ENCODE assay signal across 15 cellular contexts in the genomic region with DNA sequence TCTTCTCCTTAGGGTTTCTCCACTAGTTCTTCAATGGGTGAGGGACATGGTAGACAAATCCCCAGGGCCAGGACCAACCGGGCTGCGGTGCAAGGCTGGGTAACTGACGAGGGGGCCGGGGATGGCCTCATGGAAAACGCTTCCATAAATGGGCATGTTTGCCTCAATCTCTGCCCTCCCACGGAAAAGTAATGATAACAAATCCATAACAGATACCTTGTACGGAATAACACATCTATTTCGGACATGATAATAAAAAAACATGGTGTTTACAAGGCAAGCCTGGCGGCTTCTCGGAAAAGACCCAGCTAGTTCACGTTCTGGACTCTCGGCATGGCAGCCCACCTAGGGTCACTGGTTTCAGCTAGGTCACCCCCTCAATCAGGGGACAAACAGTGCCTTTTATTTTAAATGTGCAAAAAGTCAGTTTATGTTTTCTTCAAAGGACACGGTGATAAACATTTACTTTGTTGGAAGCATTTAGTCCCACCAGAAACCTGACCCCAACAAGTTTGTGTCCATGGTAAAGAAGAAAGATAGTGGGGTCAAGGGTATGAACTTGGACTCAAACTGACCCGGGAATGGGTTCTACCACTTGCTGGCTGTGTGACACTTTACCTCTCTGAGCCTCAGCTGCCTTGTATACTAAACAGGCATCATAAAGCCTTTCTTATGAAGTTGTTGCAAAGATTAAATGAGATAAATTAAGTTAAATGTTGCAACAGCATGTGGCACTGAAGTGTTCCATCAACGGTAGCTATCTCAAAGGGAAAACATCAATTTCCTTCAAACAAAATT. TPM values are rescaled to one million over a fixed set of nuclear protein-coding genes. Genes with fewer than 3 reads are reported as not detected.
DNase-seq lines count a peak whose midpoint lies in the region; ATAC-seq and TF ChIP-seq lines count a peak whose summit lies in the region.
"Had no signal": no experiment of that assay in that cellular context is flagged by ENCODE, and none has a peak within 500 bp of the region (broad histone marks: within the 10 kb centered on the region; RNA-seq: fewer than 3 reads in every experiment).

No MANE protein-coding gene starts in this region.

- H2AFZ ChIP-seq in Karpas-422 (ENCODE audit: low read length) = no peak overlapping the region

- no peak for TF ChIP-seq CTCF in heart left ventricle (IDR thresholded peaks at IDR 0.05)
- TF ChIP-seq CTCF in vagina (IDR thresholded peaks at IDR 0.05) = no peak
- no peak for TF ChIP-seq CTCF in GM13977 (IDR thresholded peaks at IDR 0.05; ENCODE audit: extremely low read depth, insufficient read depth, missing control alignments)

- 50 to 59% (median 53%) methylated on average over 15 of the region's 15 CpGs for WGBS in heart left ventricle, 4 donors

- TF ChIP-seq POLR2A in heart left ventricle (IDR thresholded peaks at IDR 0.05) (no peak), vagina (IDR thresholded peaks at IDR 0.05) (no peak)

- H3K9me3 ChIP-seq in heart left ventricle (no peaks in the 10 kb centered on the region), Karpas-422 (ENCODE audit: low read length) (no peaks in the 10 kb centered on the region), mucosa of stomach (ENCODE audit: control insufficient read depth, low read length) (no peaks in the 10 kb centered on the region), vagina (no peaks in the 10 kb centered on the region)
- H3K9me3 ChIP-seq: SJCRH30 had no signal

- peak overlapping the region in 7 of 12 donors; percentile 48 to 62 (median 55) for H3K4me3 ChIP-seq in heart left ventricle
- no peak overlapping the region for H3K4me3 ChIP-seq in Karpas-422 (ENCODE audit: low read length)
- H3K4me3 ChIP-seq in mucosa of stomach (ENCODE audit: low read length) = no peak overlapping the region
- peak overlapping the region; percentile 36 to 48 for H3K4me3 ChIP-seq in vagina
- H3K4me3 ChIP-seq: SJCRH30 had no signal

- H3K27ac ChIP-seq in heart left ventricle (peak overlapping the region in 4 of 12 donors; percentile 9 to 91 (median 22)), Karpas-422 (ENCODE audit: low read length) (no peak overlapping the region), vagina (peak overlapping the region; percentile 43)
- H3K27ac ChIP-seq: SJCRH30 had no signal

- H3K79me2 ChIP-seq in Karpas-422 (ENCODE audit: low read length) = no peaks in the 10 kb centered on the region

- H4K20me1 ChIP-seq in Karpas-422 (ENCODE audit: insufficient read depth, low read depth, low read length) = no peaks in the 10 kb centered on the region

- H3K4me2 ChIP-seq in Karpas-422 (ENCODE audit: low read depth, low read length, poor library complexity, severe bottlenecking) = peak overlapping the region; percentile 47

- DNase-seq in heart left ventricle (no peak), Right ventricle myocardium inferior (ENCODE audit: missing footprints) (no peak), Karpas-422 (no peak), vagina (ENCODE audit: extremely low spot score in 2 of 2) (no peak), GM13977 (ENCODE audit: low spot score) (no peak), NK-92 (lab: John Stamatoyannopoulos, UW; ENCODE audit: unreplicated experiment) (no peak)
- DNase-seq: activated naive CD4-positive, alpha-beta T cell treated with Interleukin-2 at 50 U/mL for 16 hours; COR-L47; foreskin melanocyte; SJCRH30; stimulated activated CD4-positive, alpha-beta T cell treated with anti-CD3 and anti-CD28 coated beads, Interleukin-4, amount 100 ng/mL, for 1 hour; stimulated activated naive CD4-positive, alpha-beta T cell had no signal

- ATAC-seq in heart left ventricle (no peak), Right ventricle myocardium inferior (no peak), GM21576 (IDR thresholded peaks at IDR 0.05; ENCODE audit: unreplicated experiment) (no peak)

- intact Hi-C loops in heart left ventricle (cut with DNase I) = loop anchor here in 1 of 10 donors (10.0 kb wide), 1 partner anchor 60 kb away; no protein-coding TSS in a partner anchor
- intact Hi-C loops in Right ventricle myocardium inferior (cut with DNase I) = no loop called here
- intact Hi-C loops in vagina (cut with DNase I) = loop anchor here (5.0 kb wide), 1 partner anchor 92 kb away; the partner anchor contains the start of gene ABCC1

- peaks cover 0 to 41% (median 15%) of the 10 kb centered on the region in 9 donors for H3K27me3 ChIP-seq in heart left ventricle
- no peaks in the 10 kb centered on the region for H3K27me3 ChIP-seq in Karpas-422 (ENCODE audit: low read length)
- H3K27me3 ChIP-seq in mucosa of stomach (ENCODE audit: control insufficient read depth, insufficient read depth, low read length) = peaks cover 20% of the 10 kb centered on the region
- no peaks in the 10 kb centered on the region for H3K27me3 ChIP-seq in vagina

- H3K36me3 ChIP-seq in heart left ventricle (no peaks in the 10 kb centered on the region), Karpas-422 (ENCODE audit: insufficient read depth, low read length) (no peaks in the 10 kb centered on the region), mucosa of stomach (ENCODE audit: control insufficient read depth, insufficient read depth, low read length) (no peaks in the 10 kb centered on the region), vagina (no peaks in the 10 kb centered on the region)
- H3K36me3 ChIP-seq: SJCRH30 had no signal

- H3K9ac ChIP-seq in Karpas-422 (ENCODE audit: low read length) (no peak overlapping the region), mucosa of stomach (ENCODE audit: low read length) (peak overlapping the region; percentile 40)

- H3K9me2 ChIP-seq in Karpas-422 (replicated peaks; ENCODE audit: insufficient read depth, low read length) = no peaks in the 10 kb centered on the region

- H3K4me1 ChIP-seq in heart left ventricle (peaks cover 0 to 21% (median 10%) of the 10 kb centered on the region in 12 donors), Karpas-422 (ENCODE audit: low read length) (peaks cover 24% of the 10 kb centered on the region), mucosa of stomach (ENCODE audit: control insufficient read depth, insufficient read depth, low read length) (no peaks in the 10 kb centered on the region), vagina (peaks cover 22% of the 10 kb centered on the region)
- H3K4me1 ChIP-seq: SJCRH30 had no signal

- in situ Hi-C loops in GM13977 (cut with MboI; ENCODE audit: low pct_unique_long_range_greater_than_20kb, low sequenced_read_pairs, unreplicated experiment) = no loop called here

RNA-seq across cellular contexts. Expression of gene MYH11, which starts 1.7 kb away (rescaled TPM):
- 10 to 100 TPM in 8 of 9 donors, 1 to 10 TPM in 1; 9.8 to 71.9 (median 26.5) TPM for total RNA-seq in heart left ventricle
- polyA plus RNA-seq in heart left ventricle = 10 to 100 TPM; 10.1 to 51.7 TPM
- total RNA-seq in Right ventricle myocardium inferior = 17.9 TPM
- total RNA-seq in Karpas-422 (2014; rRNA removed; shearing (Covaris generic); ENCODE audit: low replicate concordance) = not detected in 2 replicates
- total RNA-seq in vagina = 822 TPM
- total RNA-seq: A172 had no signal

RNA-seq across cellular contexts. Expression of gene CEP20, which starts 33.3 kb away (rescaled TPM):
- total RNA-seq in heart left ventricle (10 to 100 TPM; 23.0 to 40.3 (median 28.7) TPM), Right ventricle myocardium inferior (32.0 TPM), vagina (28.2 TPM)
- polyA plus RNA-seq in heart left ventricle = 10 to 100 TPM; 14.1 to 25.0 TPM
- total RNA-seq in Karpas-422 (2014; rRNA removed; shearing (Covaris generic); ENCODE audit: low replicate concordance) = 19.6 and 45.3 TPM in 2 replicates

Comparison
In these comparisons a context has a peak if more than half of its experiments do, and no peak if none do; other contexts are left out.
1. H3K4me3 ChIP-seq: peak in heart left ventricle (7 of 12) and vagina (2 of 2); none in Karpas-422 (single experiment) and mucosa of stomach (single experiment).
2. RNA of gene MYH11, which starts 1.7 kb away (total RNA-seq): 822 TPM in vagina (single experiment); 9.8 to 71.9 TPM in heart left ventricle, 17.9 TPM in Right ventricle myocardium inferior (single experiment) and not detected in Karpas-422; every median in the first group is over 10 times any median in the second.